In genomic region chr10:100735345-100736143, GRCh38 we compare ENCODE assay signal across 1 cellular context.
TF ChIP-seq lines count a peak whose summit lies in the region.

No MANE protein-coding gene starts in this region.

TF ChIP-seq in GM23338, 12 proteins besides CTCF, POLR2A, EP300 and RAD21:
- TF ChIP-seq, protein P1, sequence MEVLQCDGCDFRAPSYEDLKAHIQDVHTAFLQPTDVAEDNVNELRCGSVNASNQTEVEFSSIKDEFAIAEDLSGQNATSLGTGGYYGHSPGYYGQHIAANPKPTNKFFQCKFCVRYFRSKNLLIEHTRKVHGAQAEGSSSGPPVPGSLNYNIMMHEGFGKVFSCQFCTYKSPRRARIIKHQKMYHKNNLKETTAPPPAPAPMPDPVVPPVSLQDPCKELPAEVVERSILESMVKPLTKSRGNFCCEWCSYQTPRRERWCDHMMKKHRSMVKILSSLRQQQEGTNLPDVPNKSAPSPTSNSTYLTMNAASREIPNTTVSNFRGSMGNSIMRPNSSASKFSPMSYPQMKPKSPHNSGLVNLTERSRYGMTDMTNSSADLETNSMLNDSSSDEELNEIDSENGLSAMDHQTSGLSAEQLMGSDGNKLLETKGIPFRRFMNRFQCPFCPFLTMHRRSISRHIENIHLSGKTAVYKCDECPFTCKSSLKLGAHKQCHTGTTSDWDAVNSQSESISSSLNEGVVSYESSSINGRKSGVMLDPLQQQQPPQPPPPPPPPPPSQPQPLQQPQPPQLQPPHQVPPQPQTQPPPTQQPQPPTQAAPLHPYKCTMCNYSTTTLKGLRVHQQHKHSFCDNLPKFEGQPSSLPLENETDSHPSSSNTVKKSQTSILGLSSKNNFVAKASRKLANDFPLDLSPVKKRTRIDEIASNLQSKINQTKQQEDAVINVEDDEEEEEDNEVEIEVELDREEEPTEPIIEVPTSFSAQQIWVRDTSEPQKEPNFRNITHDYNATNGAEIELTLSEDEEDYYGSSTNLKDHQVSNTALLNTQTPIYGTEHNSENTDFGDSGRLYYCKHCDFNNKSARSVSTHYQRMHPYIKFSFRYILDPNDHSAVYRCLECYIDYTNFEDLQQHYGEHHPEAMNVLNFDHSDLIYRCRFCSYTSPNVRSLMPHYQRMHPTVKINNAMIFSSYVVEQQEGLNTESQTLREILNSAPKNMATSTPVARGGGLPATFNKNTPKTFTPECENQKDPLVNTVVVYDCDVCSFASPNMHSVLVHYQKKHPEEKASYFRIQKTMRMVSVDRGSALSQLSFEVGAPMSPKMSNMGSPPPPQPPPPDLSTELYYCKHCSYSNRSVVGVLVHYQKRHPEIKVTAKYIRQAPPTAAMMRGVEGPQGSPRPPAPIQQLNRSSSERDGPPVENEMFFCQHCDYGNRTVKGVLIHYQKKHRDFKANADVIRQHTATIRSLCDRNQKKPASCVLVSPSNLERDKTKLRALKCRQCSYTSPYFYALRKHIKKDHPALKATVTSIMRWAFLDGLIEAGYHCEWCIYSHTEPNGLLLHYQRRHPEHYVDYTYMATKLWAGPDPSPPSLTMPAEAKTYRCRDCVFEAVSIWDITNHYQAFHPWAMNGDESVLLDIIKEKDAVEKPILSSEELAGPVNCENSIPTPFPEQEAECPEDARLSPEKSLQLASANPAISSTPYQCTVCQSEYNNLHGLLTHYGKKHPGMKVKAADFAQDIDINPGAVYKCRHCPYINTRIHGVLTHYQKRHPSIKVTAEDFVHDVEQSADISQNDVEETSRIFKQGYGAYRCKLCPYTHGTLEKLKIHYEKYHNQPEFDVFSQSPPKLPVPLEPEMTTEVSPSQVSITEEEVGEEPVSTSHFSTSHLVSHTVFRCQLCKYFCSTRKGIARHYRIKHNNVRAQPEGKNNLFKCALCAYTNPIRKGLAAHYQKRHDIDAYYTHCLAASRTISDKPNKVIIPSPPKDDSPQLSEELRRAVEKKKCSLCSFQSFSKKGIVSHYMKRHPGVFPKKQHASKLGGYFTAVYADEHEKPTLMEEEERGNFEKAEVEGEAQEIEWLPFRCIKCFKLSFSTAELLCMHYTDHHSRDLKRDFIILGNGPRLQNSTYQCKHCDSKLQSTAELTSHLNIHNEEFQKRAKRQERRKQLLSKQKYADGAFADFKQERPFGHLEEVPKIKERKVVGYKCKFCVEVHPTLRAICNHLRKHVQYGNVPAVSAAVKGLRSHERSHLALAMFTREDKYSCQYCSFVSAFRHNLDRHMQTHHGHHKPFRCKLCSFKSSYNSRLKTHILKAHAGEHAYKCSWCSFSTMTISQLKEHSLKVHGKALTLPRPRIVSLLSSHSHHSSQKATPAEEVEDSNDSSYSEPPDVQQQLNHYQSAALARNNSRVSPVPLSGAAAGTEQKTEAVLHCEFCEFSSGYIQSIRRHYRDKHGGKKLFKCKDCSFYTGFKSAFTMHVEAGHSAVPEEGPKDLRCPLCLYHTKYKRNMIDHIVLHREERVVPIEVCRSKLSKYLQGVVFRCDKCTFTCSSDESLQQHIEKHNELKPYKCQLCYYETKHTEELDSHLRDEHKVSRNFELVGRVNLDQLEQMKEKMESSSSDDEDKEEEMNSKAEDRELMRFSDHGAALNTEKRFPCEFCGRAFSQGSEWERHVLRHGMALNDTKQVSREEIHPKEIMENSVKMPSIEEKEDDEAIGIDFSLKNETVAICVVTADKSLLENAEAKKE (CRISPR knock-in tag; IDR thresholded peaks at IDR 0.05) = no peak
- TF ChIP-seq JUNB (IDR thresholded peaks at IDR 0.05; ENCODE audit: unreplicated experiment) (no peak), EZH2phosphoT487 (IDR thresholded peaks at IDR 0.05; ENCODE audit: unreplicated experiment) (peak; percentile 91), EZH2 (IDR thresholded peaks at IDR 0.05; ENCODE audit: low read depth, unreplicated experiment) (peak; percentile 100), ZNF331 (CRISPR knock-in tag; IDR thresholded peaks at IDR 0.05; ENCODE audit: low read depth) (no peak)
- TF ChIP-seq, protein P2, sequence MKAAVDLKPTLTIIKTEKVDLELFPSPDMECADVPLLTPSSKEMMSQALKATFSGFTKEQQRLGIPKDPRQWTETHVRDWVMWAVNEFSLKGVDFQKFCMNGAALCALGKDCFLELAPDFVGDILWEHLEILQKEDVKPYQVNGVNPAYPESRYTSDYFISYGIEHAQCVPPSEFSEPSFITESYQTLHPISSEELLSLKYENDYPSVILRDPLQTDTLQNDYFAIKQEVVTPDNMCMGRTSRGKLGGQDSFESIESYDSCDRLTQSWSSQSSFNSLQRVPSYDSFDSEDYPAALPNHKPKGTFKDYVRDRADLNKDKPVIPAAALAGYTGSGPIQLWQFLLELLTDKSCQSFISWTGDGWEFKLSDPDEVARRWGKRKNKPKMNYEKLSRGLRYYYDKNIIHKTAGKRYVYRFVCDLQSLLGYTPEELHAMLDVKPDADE (IDR thresholded peaks at IDR 0.05) = no peak
